ENCODE assay signal across 28 cellular contexts in the genomic region with DNA sequence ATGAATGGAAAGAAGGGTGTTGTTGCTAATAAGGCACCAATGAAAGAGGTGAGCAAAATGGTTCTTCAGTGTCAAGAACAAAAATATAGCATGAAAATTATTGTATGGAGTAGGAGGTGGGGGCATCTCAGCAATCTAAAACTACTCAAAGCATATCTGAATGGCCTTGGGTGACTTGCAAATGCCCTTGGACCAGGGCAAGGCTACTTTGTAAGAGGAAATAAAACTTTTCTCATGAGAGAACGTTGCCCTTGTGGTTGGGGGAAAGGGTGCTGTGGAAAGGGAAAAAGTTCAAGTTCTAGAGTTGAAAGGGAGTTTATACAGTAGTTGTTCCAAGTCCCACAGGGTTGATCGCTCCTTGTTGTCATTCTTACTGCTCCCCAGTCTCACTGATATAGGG.
A peak's percentile ranks its signal among the peaks of the same experiment; 100 is the strongest.
DNase-seq lines count a peak whose midpoint lies in the region; ATAC-seq and TF ChIP-seq lines count a peak whose summit lies in the region.
"Had no signal": no experiment of that assay in that cellular context is flagged by ENCODE, and none has a peak within 500 bp of the region (broad histone marks: within the 10 kb centered on the region; RNA-seq: fewer than 3 reads in every experiment).

No MANE protein-coding gene starts in this region.

- no peaks in the 10 kb centered on the region for H4K20me1 ChIP-seq in H9 (ENCODE audit: control insufficient read depth, insufficient read depth, insufficient read length)

- H3K4me2 ChIP-seq in H9 (ENCODE audit: insufficient read depth, insufficient read length, low read length) (no peak overlapping the region), neuronal stem cell (ENCODE audit: insufficient read depth, low read length, poor library complexity, severe bottlenecking) (no peak overlapping the region)
- H3K4me2 ChIP-seq: smooth muscle cell had no signal

- peak overlapping the region in 2 of 3 experiments; percentile 54 to 81; a peak in 5 of 7 replicates for H3K27ac Mint-ChIP-seq in H9
- H3K27ac Mint-ChIP-seq in endodermal cell: peak overlapping the region; percentile 37
- H3K27ac Mint-ChIP-seq: activated CD4-positive, alpha-beta T cell treated with anti-CD3 and anti-CD28 coated beads, Interleukin-2, amount 10 ng/mL, durations not matched to agents 7 days and 5 days; activated CD8-positive, alpha-beta memory T cell treated with anti-CD3 and anti-CD28 coated beads, Interleukin-2, amount 10 ng/mL, durations not matched to agents 7 days and 5 days; dendritic cell treated with granulocyte-macrophage colony-stimulating factor and Interleukin-4, amounts not matched to agents 40 ng/mL and 50 ng/mL, for 4 days; immature natural killer cell; nephron progenitor cell had no signal

- H2BK15ac ChIP-seq in H9 (ENCODE audit: low read depth, low read length) (no peak overlapping the region), neuronal stem cell (ENCODE audit: low read length) (no peak overlapping the region)

- H3K36me3 ChIP-seq in ACC112 (ENCODE audit: insufficient read depth, low read length) (no peaks in the 10 kb centered on the region), endodermal cell (ENCODE audit: control insufficient read depth, insufficient read depth, low read length) (no peaks in the 10 kb centered on the region), neuronal stem cell (replicated peaks in 1 of 2; ENCODE audit: control insufficient read depth in 2 of 2, insufficient read depth in 2 of 2, low read length in 2 of 2) (no peaks in the 10 kb centered on the region)
- H3K36me3 ChIP-seq: BE2C, gastroesophageal sphincter, HAP-1, thoracic aorta, WERI-Rb-1 had no signal

- H3K27ac ChIP-seq in ACC112 (ENCODE audit: low read depth, low read length): no peak overlapping the region
- H3K27ac ChIP-seq in H9 (ENCODE audit: insufficient read length, low read depth, low read length): no peak overlapping the region
- no peak overlapping the region for H3K27ac ChIP-seq in endodermal cell (ENCODE audit: low read depth, low read length)
- no peak overlapping the region for H3K27ac ChIP-seq in neuronal stem cell (replicated peaks; ENCODE audit: low read length)
- H3K27ac ChIP-seq: gastroesophageal sphincter, thoracic aorta, WERI-Rb-1 had no signal

- H3K56ac ChIP-seq in H9 (ENCODE audit: insufficient read length, low read depth, low read length): no peak overlapping the region

- H2AK5ac ChIP-seq in H9 (ENCODE audit: insufficient read length, low read length): no peak overlapping the region
- no peak overlapping the region for H2AK5ac ChIP-seq in neuronal stem cell (ENCODE audit: low read depth, low read length)

- H2BK5ac ChIP-seq in H9 (ENCODE audit: insufficient read length, low read length) (no peak overlapping the region), neuronal stem cell (ENCODE audit: low read length) (no peak overlapping the region)

- H3K36me3 Mint-ChIP-seq in H9 (ENCODE audit: insufficient read depth in 1 of 3, low read depth in 3 of 3) (no peaks in the 10 kb centered on the region), endodermal cell (ENCODE audit: low read depth) (no peaks in the 10 kb centered on the region)
- H3K36me3 Mint-ChIP-seq: immature natural killer cell had no signal

- no peak for ATAC-seq in GM19328 (IDR thresholded peaks at IDR 0.05; ENCODE audit: unreplicated experiment)
- ATAC-seq: activated CD8-positive, alpha-beta memory T cell treated with anti-CD3 and anti-CD28 coated beads, Interleukin-2, amount 10 ng/mL, durations not matched to agents 7 days and 5 days; gastroesophageal sphincter; left colon; Panc1; stimulated activated naive CD8-positive, alpha-beta T cell treated with anti-CD3 and anti-CD28 coated beads, Interleukin-15, Interleukin-2, amounts not matched to agents 100 U/mL and 50 U/mL, for 24 hours had no signal

- no CpG with 5 or more reads among the region's 2 CpGs for WGBS in H9 (ENCODE audit: extremely low coverage, insufficient read length, low lambda C conversion rate)
- 70 to 82% methylated on average over 1 to 2 of the region's 2 CpGs for WGBS in endodermal cell (ENCODE audit: insufficient coverage in 1 of 2, insufficient read length in 1 of 2), 2 experiments
- WGBS in neuronal stem cell (ENCODE audit: extremely low coverage in 2 of 2, insufficient read length in 2 of 2, insufficient replicate concordance in 1 of 2), 2 donors: no CpG with 5 or more reads among the region's 2 CpGs

- no peak overlapping the region for H3K18ac ChIP-seq in H9 (ENCODE audit: insufficient read length, low read depth, low read length)
- no peak overlapping the region for H3K18ac ChIP-seq in neuronal stem cell (ENCODE audit: low read length)

- H2BK12ac ChIP-seq in H9 (ENCODE audit: insufficient read length, low read depth, low read length): no peak overlapping the region
- H2BK12ac ChIP-seq in neuronal stem cell (ENCODE audit: low read length): no peak overlapping the region

- H3K27me3 Mint-ChIP-seq in H9 (ENCODE audit: low read depth) (no peaks in the 10 kb centered on the region), endodermal cell (ENCODE audit: insufficient read depth) (no peaks in the 10 kb centered on the region)
- H3K27me3 Mint-ChIP-seq: activated CD8-positive, alpha-beta memory T cell treated with anti-CD3 and anti-CD28 coated beads, Interleukin-2, amount 10 ng/mL, durations not matched to agents 7 days and 5 days; dendritic cell treated with granulocyte-macrophage colony-stimulating factor and Interleukin-4, amounts not matched to agents 40 ng/mL and 50 ng/mL, for 4 days had no signal

- peaks cover 14% of the 10 kb centered on the region for H3K4me1 ChIP-seq in ACC112 (ENCODE audit: control insufficient read depth, insufficient read depth, low read length, unreplicated experiment)
- H3K4me1 ChIP-seq in H9 (ENCODE audit: insufficient read depth, low read length): peaks cover 28% of the 10 kb centered on the region
- H3K4me1 ChIP-seq in endodermal cell (ENCODE audit: control insufficient read depth, insufficient read depth, low read length): peaks cover 7% of the 10 kb centered on the region
- H3K4me1 ChIP-seq in neuronal stem cell (ENCODE audit: control insufficient read depth in 2 of 2, insufficient read depth in 1 of 2, low read depth in 1 of 2, low read length in 2 of 2): peaks cover 2 to 22% of the 10 kb centered on the region in 2 donors
- H3K4me1 ChIP-seq: HAP-1 had no signal

- H3K9me3 Mint-ChIP-seq in H9 (no peaks in the 10 kb centered on the region; a peak in 1 of 5 replicates), endodermal cell (no peaks in the 10 kb centered on the region)
- H3K9me3 Mint-ChIP-seq: dendritic cell treated with granulocyte-macrophage colony-stimulating factor and Interleukin-4, amounts not matched to agents 40 ng/mL and 50 ng/mL, for 4 days; immature natural killer cell; nephron progenitor cell had no signal

- DNase-seq in H9 (no peak), endodermal cell (no peak), neuronal stem cell (ENCODE audit: low spot score) (no peak), ecto neural progenitor cell (ENCODE audit: low spot score) (no peak)
- DNase-seq in effector CD8-positive, alpha-beta T cell (lab: John Stamatoyannopoulos, UW): no peak
- DNase-seq: activated CD4-positive, alpha-beta T cell treated with anti-CD3 and anti-CD28 coated beads, Interleukin-2, amount 10 ng/mL, durations not matched to agents 7 days and 5 days; activated CD8-positive, alpha-beta memory T cell treated with anti-CD3 and anti-CD28 coated beads, Interleukin-2, amount 10 ng/mL, durations not matched to agents 7 days and 5 days; activated T-cell treated with anti-CD3 and anti-CD28 coated beads, Interleukin-2, amount 50 U/mL, for 48 hours; central memory CD4-positive, alpha-beta T cell; DMS 273 treated with DMSO at 0.1 percent for 48 hours; hypothalamus; immature natural killer cell; KBM-7; left colon; nephron progenitor cell; Right ventricle myocardium superior; stimulated activated CD4-positive, alpha-beta T cell treated with anti-CD3 and anti-CD28 coated beads, Interleukin-1b, Interleukin-23, amount 100 ng/mL, for 48 hours; stimulated activated naive CD8-positive, alpha-beta T cell treated with anti-CD3 and anti-CD28 coated beads, Interleukin-15, Interleukin-2, amounts not matched to agents 100 U/mL and 50 U/mL, for 24 hours; WERI-Rb-1 had no signal

- peak overlapping the region; percentile 12 for H2AFZ ChIP-seq in ACC112 (ENCODE audit: low read length, unreplicated experiment)
- H2AFZ ChIP-seq in H9 (ENCODE audit: low read length): no peak overlapping the region
- H2AFZ ChIP-seq in neuronal stem cell (ENCODE audit: low read length): peak overlapping the region; percentile 45

- H3K23me2 ChIP-seq in H9 (ENCODE audit: insufficient read length, low read depth, low read length, poor library complexity, severe bottlenecking): no peaks in the 10 kb centered on the region

- TF ChIP-seq CTCF in H9 (conservative IDR thresholded peaks at IDR 0.05) (no peak), endodermal cell (conservative IDR thresholded peaks at IDR 0.05) (no peak)

- H3K9me3 ChIP-seq in H9 (ENCODE audit: control insufficient read depth, low read depth, low read length) (no peaks in the 10 kb centered on the region), endodermal cell (ENCODE audit: control insufficient read depth, low read length) (peaks cover 5% of the 10 kb centered on the region), neuronal stem cell (replicated peaks in 1 of 2; ENCODE audit: control insufficient read depth in 2 of 2, insufficient read depth in 1 of 2, low read depth in 1 of 2, low read length in 2 of 2) (peaks cover 0 to 5% of the 10 kb centered on the region in 2 donors)
- H3K9me3 ChIP-seq: BE2C, gastroesophageal sphincter, HAP-1, thoracic aorta had no signal

- H3K27me3 ChIP-seq in ACC112 (ENCODE audit: insufficient read depth, low read length) (no peaks in the 10 kb centered on the region; the same call in 1 of the 2 replicates), H9 (ENCODE audit: insufficient read depth, low read length) (no peaks in the 10 kb centered on the region), endodermal cell (ENCODE audit: control insufficient read depth, insufficient read depth, low read length, poor library complexity, severe bottlenecking) (no peaks in the 10 kb centered on the region), neuronal stem cell (ENCODE audit: control insufficient read depth in 3 of 3, insufficient read depth in 3 of 3, low read depth in 1 of 3, low read length in 3 of 3) (no peaks in the 10 kb centered on the region)
- H3K27me3 ChIP-seq: BE2C, gastroesophageal sphincter had no signal

- H3K79me2 ChIP-seq in ACC112 (ENCODE audit: control insufficient read depth, insufficient read depth, low read length, unreplicated experiment) (no peaks in the 10 kb centered on the region), H9 (ENCODE audit: insufficient read depth, low read length) (no peaks in the 10 kb centered on the region)

- H3K14ac ChIP-seq in H9 (ENCODE audit: insufficient read depth, low read length) (no peak overlapping the region), neuronal stem cell (ENCODE audit: low read length) (no peak overlapping the region)

- H4K5ac ChIP-seq in H9 (ENCODE audit: insufficient read length, low read depth, low read length): no peak overlapping the region

- no peak overlapping the region for H4K8ac ChIP-seq in H9 (replicated peaks; ENCODE audit: insufficient read length, low read depth, low read length)
- H4K8ac ChIP-seq in neuronal stem cell (ENCODE audit: low read depth, low read length): no peak overlapping the region

- H3K4ac ChIP-seq in H9 (ENCODE audit: low read depth, low read length) (no peak overlapping the region), neuronal stem cell (ENCODE audit: low read length) (no peak overlapping the region)

- H3K9ac ChIP-seq in H9 (ENCODE audit: extremely low read depth, insufficient read length, low read length): no peak overlapping the region
- H3K9ac ChIP-seq in endodermal cell (ENCODE audit: extremely low read depth, low read length, poor library complexity, severe bottlenecking): no peak overlapping the region
- H3K9ac ChIP-seq in neuronal stem cell (ENCODE audit: low read depth, low read length, poor library complexity): no peak overlapping the region

- H3K4me3 Mint-ChIP-seq in H9 (no peak overlapping the region), endodermal cell (no peak overlapping the region)
- H3K4me3 Mint-ChIP-seq: activated CD4-positive, alpha-beta T cell treated with anti-CD3 and anti-CD28 coated beads, Interleukin-2, amount 10 ng/mL, durations not matched to agents 7 days and 5 days; activated CD8-positive, alpha-beta memory T cell treated with anti-CD3 and anti-CD28 coated beads, Interleukin-2, amount 10 ng/mL, durations not matched to agents 7 days and 5 days; dendritic cell treated with granulocyte-macrophage colony-stimulating factor and Interleukin-4, amounts not matched to agents 40 ng/mL and 50 ng/mL, for 4 days; immature natural killer cell; nephron progenitor cell had no signal

- no peak overlapping the region for H4K91ac ChIP-seq in H9 (ENCODE audit: insufficient read length, low read depth, low read length)
- H4K91ac ChIP-seq in neuronal stem cell (ENCODE audit: low read depth, low read length, poor library complexity): no peak overlapping the region

- no peaks in the 10 kb centered on the region for H3K79me1 ChIP-seq in H9 (ENCODE audit: insufficient read depth, low read depth, low read length, poor library complexity, severe bottlenecking)
- no peaks in the 10 kb centered on the region for H3K79me1 ChIP-seq in neuronal stem cell (ENCODE audit: low read depth, low read length)

- H3T11ph ChIP-seq in H9 (ENCODE audit: low read length): no peak overlapping the region

- H2BK20ac ChIP-seq in H9 (ENCODE audit: low read depth, low read length, poor library complexity, severe bottlenecking): no peak overlapping the region

- H3K23ac ChIP-seq in H9 (ENCODE audit: insufficient read length, low read depth, low read length) (no peak overlapping the region), neuronal stem cell (ENCODE audit: low read depth, low read length, poor library complexity) (no peak overlapping the region)

- H3K4me1 Mint-ChIP-seq in H9 (peaks cover 54 to 55% of the 10 kb centered on the region in 2 experiments), endodermal cell (peaks cover 35% of the 10 kb centered on the region)
- H3K4me1 Mint-ChIP-seq: immature natural killer cell had no signal

- H3K4me3 ChIP-seq in ACC112 (ENCODE audit: low read depth, low read length) (no peak overlapping the region), endodermal cell (ENCODE audit: low read length) (no peak overlapping the region), neuronal stem cell (ENCODE audit: low read length in 2 of 2) (no peak overlapping the region)
- H3K4me3 ChIP-seq: gastroesophageal sphincter, HAP-1, smooth muscle cell, thoracic aorta had no signal

- no peak overlapping the region for H2BK120ac ChIP-seq in H9 (ENCODE audit: low read depth, low read length, poor library complexity, severe bottlenecking)
- H2BK120ac ChIP-seq in neuronal stem cell (ENCODE audit: low read depth, low read length): no peak overlapping the region
